In genomic region chr16:12343913-12344312, GRCh38 we compare ENCODE assay signal across 8 cellular contexts.
"Had no signal": no experiment of that assay in that cellular context is flagged by ENCODE, and none has a peak within 500 bp of the region (broad histone marks: within the 10 kb centered on the region; RNA-seq: fewer than 3 reads in every experiment).

No MANE protein-coding gene starts in this region.

- H3K4me3 Mint-ChIP-seq: HFFc6, IgD-negative memory B cell had no signal

- ATAC-seq: HCT116, HepG2 had no signal

- H3K9me3 Mint-ChIP-seq: HFFc6 had no signal

- H3K27ac Mint-ChIP-seq: HFFc6, IgD-negative memory B cell had no signal

- H3K9me3 ChIP-seq: HAP-1 had no signal

- H3K4me3 ChIP-seq: HAP-1 had no signal

- H3K36me3 ChIP-seq: HAP-1 had no signal

- H3K36me3 Mint-ChIP-seq: IgD-negative memory B cell had no signal

- DNase-seq: GOT3, H7, HFFc6, KG1 had no signal

- H3K4me1 ChIP-seq: HAP-1 had no signal

- H3K27me3 Mint-ChIP-seq: IgD-negative memory B cell had no signal

- FAIRE-seq: HepG2 had no signal
